Comparison of ENCODE assay signal across 3 cellular contexts in genomic region chr22:44620129-44620840, GRCh38.
A peak's percentile ranks its signal among the peaks of the same experiment; 100 is the strongest.
TF ChIP-seq lines count a peak whose summit lies in the region.

No MANE protein-coding gene starts in this region.

TF ChIP-seq in SK-N-SH, 30 proteins besides CTCF, POLR2A, EP300 and RAD21 (continued from another document):
- TF ChIP-seq ELF1 (IDR thresholded peaks at IDR 0.05) (no peak), EZH2phosphoT487 (IDR thresholded peaks at IDR 0.05; ENCODE audit: borderline replicate concordance, low read depth) (no peak), TEAD4 (IDR thresholded peaks at IDR 0.05; ENCODE audit: borderline replicate concordance, insufficient read depth) (no peak), GABPA (IDR thresholded peaks at IDR 0.05; ENCODE audit: low read depth) (no peak), FOXM1 (IDR thresholded peaks at IDR 0.05; ENCODE audit: low read depth) (no peak), JUND (IDR thresholded peaks at IDR 0.05) (no peak), MXI1 (IDR thresholded peaks at IDR 0.05; ENCODE audit: low read depth, low read length) (no peak), PBX3 (IDR thresholded peaks at IDR 0.05) (no peak)
- TF ChIP-seq, protein P1, sequence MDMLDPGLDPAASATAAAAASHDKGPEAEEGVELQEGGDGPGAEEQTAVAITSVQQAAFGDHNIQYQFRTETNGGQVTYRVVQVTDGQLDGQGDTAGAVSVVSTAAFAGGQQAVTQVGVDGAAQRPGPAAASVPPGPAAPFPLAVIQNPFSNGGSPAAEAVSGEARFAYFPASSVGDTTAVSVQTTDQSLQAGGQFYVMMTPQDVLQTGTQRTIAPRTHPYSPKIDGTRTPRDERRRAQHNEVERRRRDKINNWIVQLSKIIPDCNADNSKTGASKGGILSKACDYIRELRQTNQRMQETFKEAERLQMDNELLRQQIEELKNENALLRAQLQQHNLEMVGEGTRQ (IDR thresholded peaks at IDR 0.05; ENCODE audit: borderline replicate concordance, low read depth, low read length) = no peak

TF ChIP-seq in SK-N-SH treated with all-trans-retinoic acid at 6 μM for 48 hours, 23 proteins besides CTCF, POLR2A, EP300 and RAD21 (continued from another document):
- TF ChIP-seq ZFP3 (CRISPR knock-in tag; IDR thresholded peaks at IDR 0.05) = no peak
TF ChIP-seq in SK-N-SH treated with all-trans-retinoic acid at 6 μM for 48 hours: peak in this region for 0.

TF ChIP-seq in HepG2, 621 proteins besides CTCF, POLR2A, EP300 and RAD21 (continued from another document):
- TF ChIP-seq ZNF687 (CRISPR knock-in tag; IDR thresholded peaks at IDR 0.05) (no peak; the same call in 1 of the 2 replicates), ZNF546 (CRISPR knock-in tag; conservative IDR thresholded peaks at IDR 0.05) (no peak), HDAC6 (IDR thresholded peaks at IDR 0.05; ENCODE audit: low read depth, low read length) (no peak), RBFOX2 (IDR thresholded peaks at IDR 0.05; ENCODE audit: low read depth, low read length) (no peak), ZSCAN29 (CRISPR knock-in tag; conservative IDR thresholded peaks at IDR 0.05) (no peak), ZNF138 (CRISPR knock-in tag; IDR thresholded peaks at IDR 0.05; ENCODE audit: low read depth) (no peak), ZNF614 (CRISPR knock-in tag; IDR thresholded peaks at IDR 0.05; ENCODE audit: borderline replicate concordance) (no peak), GATAD2A (CRISPR knock-in tag; IDR thresholded peaks at IDR 0.05) (no peak), ZNF430 (CRISPR knock-in tag; IDR thresholded peaks at IDR 0.05) (no peak), MXI1 (IDR thresholded peaks at IDR 0.05; ENCODE audit: borderline replicate concordance, low read depth, low read length) (0 out of 3 replicates have a peak, but pooled peaks have one; percentile 54), GABPB1 (CRISPR knock-in tag; IDR thresholded peaks at IDR 0.05) (no peak), HNRNPLL (IDR thresholded peaks at IDR 0.05; ENCODE audit: low read depth, low read length, poor library complexity, severe bottlenecking) (peak; percentile 48), TP53 (CRISPR knock-in tag; conservative IDR thresholded peaks at IDR 0.05) (no peak), PRPF4 (IDR thresholded peaks at IDR 0.05; ENCODE audit: low read depth, low read length, poor library complexity, severe bottlenecking) (no peak), TEAD3 (CRISPR knock-in tag; optimal IDR thresholded peaks at IDR 0.05; ENCODE audit: borderline replicate concordance) (no peak), ZFYVE20 (CRISPR knock-in tag; IDR thresholded peaks at IDR 0.05; ENCODE audit: borderline replicate concordance, low read depth) (no peak), THAP8 (CRISPR knock-in tag; IDR thresholded peaks at IDR 0.05; ENCODE audit: borderline replicate concordance) (no peak), ZNF740 (CRISPR knock-in tag; IDR thresholded peaks at IDR 0.05) (no peak), ATF3 (CRISPR knock-in tag; IDR thresholded peaks at IDR 0.05) (no peak), TEAD2 (CRISPR knock-in tag; IDR thresholded peaks at IDR 0.05) (no peak), ZFP90 (CRISPR knock-in tag; IDR thresholded peaks at IDR 0.05; ENCODE audit: borderline replicate concordance) (no peak), LBX2 (CRISPR knock-in tag; IDR thresholded peaks at IDR 0.05; ENCODE audit: borderline replicate concordance) (no peak), ZNF562 (CRISPR knock-in tag; IDR thresholded peaks at IDR 0.05; ENCODE audit: borderline replicate concordance) (no peak), ZNF800 (CRISPR knock-in tag; IDR thresholded peaks at IDR 0.05) (no peak), TCF7 (IDR thresholded peaks at IDR 0.05; ENCODE audit: low read depth) (no peak)
- TF ChIP-seq, protein P2, sequence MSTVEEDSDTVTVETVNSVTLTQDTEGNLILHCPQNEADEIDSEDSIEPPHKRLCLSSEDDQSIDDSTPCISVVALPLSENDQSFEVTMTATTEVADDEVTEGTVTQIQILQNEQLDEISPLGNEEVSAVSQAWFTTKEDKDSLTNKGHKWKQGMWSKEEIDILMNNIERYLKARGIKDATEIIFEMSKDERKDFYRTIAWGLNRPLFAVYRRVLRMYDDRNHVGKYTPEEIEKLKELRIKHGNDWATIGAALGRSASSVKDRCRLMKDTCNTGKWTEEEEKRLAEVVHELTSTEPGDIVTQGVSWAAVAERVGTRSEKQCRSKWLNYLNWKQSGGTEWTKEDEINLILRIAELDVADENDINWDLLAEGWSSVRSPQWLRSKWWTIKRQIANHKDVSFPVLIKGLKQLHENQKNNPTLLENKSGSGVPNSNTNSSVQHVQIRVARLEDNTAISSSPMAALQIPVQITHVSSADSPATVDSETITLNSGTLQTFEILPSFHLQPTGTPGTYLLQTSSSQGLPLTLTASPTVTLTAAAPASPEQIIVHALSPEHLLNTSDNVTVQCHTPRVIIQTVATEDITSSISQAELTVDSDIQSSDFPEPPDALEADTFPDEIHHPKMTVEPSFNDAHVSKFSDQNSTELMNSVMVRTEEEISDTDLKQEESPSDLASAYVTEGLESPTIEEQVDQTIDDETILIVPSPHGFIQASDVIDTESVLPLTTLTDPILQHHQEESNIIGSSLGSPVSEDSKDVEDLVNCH (CRISPR knock-in tag; IDR thresholded peaks at IDR 0.05) = no peak
- TF ChIP-seq, protein P3, sequence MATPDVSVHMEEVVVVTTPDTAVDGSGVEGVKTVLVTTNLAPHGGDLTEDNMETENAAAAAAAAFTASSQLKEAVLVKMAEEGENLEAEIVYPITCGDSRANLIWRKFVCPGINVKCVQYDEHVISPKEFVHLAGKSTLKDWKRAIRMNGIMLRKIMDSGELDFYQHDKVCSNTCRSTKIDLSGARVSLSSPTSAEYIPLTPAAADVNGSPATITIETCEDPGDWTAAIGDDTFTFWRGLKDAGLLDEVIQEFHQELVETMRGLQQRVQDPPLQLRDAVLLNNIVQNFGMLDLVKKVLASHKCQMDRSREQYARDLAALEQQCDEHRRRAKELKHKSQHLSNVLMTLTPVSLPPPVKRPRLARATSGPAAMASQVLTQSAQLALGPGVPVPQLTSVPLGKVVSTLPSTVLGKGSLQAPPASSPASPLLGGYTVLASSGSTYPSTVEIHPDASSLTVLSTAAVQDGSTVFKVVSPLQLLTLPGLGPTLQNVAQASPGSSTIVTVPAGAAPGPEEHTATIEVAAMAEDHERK (CRISPR knock-in tag; IDR thresholded peaks at IDR 0.05; ENCODE audit: low read depth) = no peak
- TF ChIP-seq, protein P4, sequence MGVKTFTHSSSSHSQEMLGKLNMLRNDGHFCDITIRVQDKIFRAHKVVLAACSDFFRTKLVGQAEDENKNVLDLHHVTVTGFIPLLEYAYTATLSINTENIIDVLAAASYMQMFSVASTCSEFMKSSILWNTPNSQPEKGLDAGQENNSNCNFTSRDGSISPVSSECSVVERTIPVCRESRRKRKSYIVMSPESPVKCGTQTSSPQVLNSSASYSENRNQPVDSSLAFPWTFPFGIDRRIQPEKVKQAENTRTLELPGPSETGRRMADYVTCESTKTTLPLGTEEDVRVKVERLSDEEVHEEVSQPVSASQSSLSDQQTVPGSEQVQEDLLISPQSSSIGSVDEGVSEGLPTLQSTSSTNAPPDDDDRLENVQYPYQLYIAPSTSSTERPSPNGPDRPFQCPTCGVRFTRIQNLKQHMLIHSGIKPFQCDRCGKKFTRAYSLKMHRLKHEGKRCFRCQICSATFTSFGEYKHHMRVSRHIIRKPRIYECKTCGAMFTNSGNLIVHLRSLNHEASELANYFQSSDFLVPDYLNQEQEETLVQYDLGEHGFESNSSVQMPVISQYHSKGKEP (CRISPR knock-in tag; IDR thresholded peaks at IDR 0.05) = no peak
- TF ChIP-seq, protein P5, sequence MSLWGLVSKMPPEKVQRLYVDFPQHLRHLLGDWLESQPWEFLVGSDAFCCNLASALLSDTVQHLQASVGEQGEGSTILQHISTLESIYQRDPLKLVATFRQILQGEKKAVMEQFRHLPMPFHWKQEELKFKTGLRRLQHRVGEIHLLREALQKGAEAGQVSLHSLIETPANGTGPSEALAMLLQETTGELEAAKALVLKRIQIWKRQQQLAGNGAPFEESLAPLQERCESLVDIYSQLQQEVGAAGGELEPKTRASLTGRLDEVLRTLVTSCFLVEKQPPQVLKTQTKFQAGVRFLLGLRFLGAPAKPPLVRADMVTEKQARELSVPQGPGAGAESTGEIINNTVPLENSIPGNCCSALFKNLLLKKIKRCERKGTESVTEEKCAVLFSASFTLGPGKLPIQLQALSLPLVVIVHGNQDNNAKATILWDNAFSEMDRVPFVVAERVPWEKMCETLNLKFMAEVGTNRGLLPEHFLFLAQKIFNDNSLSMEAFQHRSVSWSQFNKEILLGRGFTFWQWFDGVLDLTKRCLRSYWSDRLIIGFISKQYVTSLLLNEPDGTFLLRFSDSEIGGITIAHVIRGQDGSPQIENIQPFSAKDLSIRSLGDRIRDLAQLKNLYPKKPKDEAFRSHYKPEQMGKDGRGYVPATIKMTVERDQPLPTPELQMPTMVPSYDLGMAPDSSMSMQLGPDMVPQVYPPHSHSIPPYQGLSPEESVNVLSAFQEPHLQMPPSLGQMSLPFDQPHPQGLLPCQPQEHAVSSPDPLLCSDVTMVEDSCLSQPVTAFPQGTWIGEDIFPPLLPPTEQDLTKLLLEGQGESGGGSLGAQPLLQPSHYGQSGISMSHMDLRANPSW (CRISPR knock-in tag; IDR thresholded peaks at IDR 0.05; ENCODE audit: borderline replicate concordance) = no peak
